ENCODE assay signal across 24 cellular contexts in genomic region chr6:158021814-158022748, GRCh38. TPM values are rescaled to one million over a fixed set of nuclear protein-coding genes. Genes with fewer than 3 reads are reported as not detected.
DNase-seq lines count a peak whose midpoint lies in the region; ATAC-seq and TF ChIP-seq lines count a peak whose summit lies in the region.
"Had no signal": no experiment of that assay in that cellular context is flagged by ENCODE, and none has a peak within 500 bp of the region (broad histone marks: within the 10 kb centered on the region; RNA-seq: fewer than 3 reads in every experiment).

No MANE protein-coding gene starts in this region.

- H3K27me3 ChIP-seq in CD4-positive, alpha-beta memory T cell (ENCODE audit: insufficient read depth, low read length), result no peaks in the 10 kb centered on the region
- H3K27me3 ChIP-seq: body of pancreas, neural progenitor cell had no signal

- H3K4me3 Mint-ChIP-seq in CD4-positive, alpha-beta memory T cell, result no peak overlapping the region
- no peak overlapping the region for H3K4me3 Mint-ChIP-seq in T-helper 17 cell
- H3K4me3 Mint-ChIP-seq in endothelial cell (ENCODE audit: unreplicated experiment), result no peak overlapping the region
- H3K4me3 Mint-ChIP-seq in progenitor cell of endocrine pancreas (ENCODE audit: low read depth), result no peak overlapping the region
- H3K4me3 Mint-ChIP-seq: activated CD4-positive, alpha-beta memory T cell treated with anti-CD3 and anti-CD28 coated beads, Interleukin-2, amount 10 ng/mL, durations not matched to agents 7 days and 5 days; neural progenitor cell; stimulated activated naive CD8-positive, alpha-beta T cell treated with anti-CD3 and anti-CD28 coated beads, Interleukin-15, Interleukin-2, amounts not matched to agents 100 ng/mL and 50 ng/mL, for 24 hours had no signal

- H3K27ac ChIP-seq in CD4-positive, alpha-beta memory T cell (ENCODE audit: low read depth, low read length), result no peak overlapping the region
- H3K27ac ChIP-seq: epithelial cell of prostate, neural progenitor cell had no signal

- TF ChIP-seq CTCF in endothelial cell (IDR thresholded peaks at IDR 0.05; ENCODE audit: unreplicated experiment) (no peak), progenitor cell of endocrine pancreas (IDR thresholded peaks at IDR 0.05; ENCODE audit: unreplicated experiment) (no peak), GM13976 (IDR thresholded peaks at IDR 0.05; ENCODE audit: borderline replicate concordance, control extremely low read depth, extremely low read depth, insufficient read depth, missing control alignments) (no peak)

- no peaks in the 10 kb centered on the region for H3K27me3 Mint-ChIP-seq in CD4-positive, alpha-beta memory T cell
- H3K27me3 Mint-ChIP-seq in T-helper 17 cell, result no peaks in the 10 kb centered on the region
- peaks cover 8% of the 10 kb centered on the region for H3K27me3 Mint-ChIP-seq in endothelial cell (ENCODE audit: unreplicated experiment)
- H3K27me3 Mint-ChIP-seq in progenitor cell of endocrine pancreas, result no peaks in the 10 kb centered on the region
- H3K27me3 Mint-ChIP-seq: activated CD4-positive, alpha-beta memory T cell treated with anti-CD3 and anti-CD28 coated beads, Interleukin-2, amount 10 ng/mL, durations not matched to agents 7 days and 5 days; stimulated activated naive CD8-positive, alpha-beta T cell treated with anti-CD3 and anti-CD28 coated beads, Interleukin-15, Interleukin-2, amounts not matched to agents 100 ng/mL and 50 ng/mL, for 24 hours had no signal

- peaks cover 29% of the 10 kb centered on the region for H3K4me1 ChIP-seq in CD4-positive, alpha-beta memory T cell (ENCODE audit: insufficient read depth, low read length)

- H3K36me3 ChIP-seq in CD4-positive, alpha-beta memory T cell (ENCODE audit: insufficient read depth, low read length), result peaks cover 17% of the 10 kb centered on the region
- H3K36me3 ChIP-seq: BLaER1 treated with 17β-estradiol and CSF1 and Interleukin-3, amounts not matched to agents 10 nM and 100 nM; neural progenitor cell; tibial nerve had no signal

- H3K9me3 ChIP-seq in CD4-positive, alpha-beta memory T cell (ENCODE audit: control insufficient read depth in 1 of 2, low read length in 2 of 2), result no peaks in the 10 kb centered on the region
- H3K9me3 ChIP-seq in T-helper 17 cell (ENCODE audit: control insufficient read depth, low read length, poor library complexity, severe bottlenecking), result no peaks in the 10 kb centered on the region
- H3K9me3 ChIP-seq: BLaER1 treated with 17β-estradiol and CSF1 and Interleukin-3, amounts not matched to agents 10 nM and 100 nM; body of pancreas; tibial nerve had no signal

- no peak for ATAC-seq in T-helper 17 cell
- ATAC-seq in HG02763 (IDR thresholded peaks at IDR 0.05; ENCODE audit: unreplicated experiment), result no peak
- ATAC-seq: body of pancreas had no signal

- CTCF ChIA-PET in CD4-positive, alpha-beta memory T cell (lab: Charles Lee; ENCODE audit: partially characterized antibody), result no interaction called here

- no peak for DNase-seq in CD4-positive, alpha-beta memory T cell
- DNase-seq in T-helper 17 cell, result no peak
- DNase-seq in endothelial cell (ENCODE audit: low spot score), result no peak
- DNase-seq in progenitor cell of endocrine pancreas (ENCODE audit: low spot score, unreplicated experiment), result no peak
- no peak for DNase-seq in GM13976 (ENCODE audit: low spot score)
- DNase-seq in anterior cingulate cortex (lab: John Stamatoyannopoulos, UW), result no peak
- DNase-seq: activated CD4-positive, alpha-beta memory T cell treated with anti-CD3 and anti-CD28 coated beads, Interleukin-2, amount 10 ng/mL, durations not matched to agents 7 days and 5 days; activated CD4-positive, CD25-positive, alpha-beta regulatory T cell treated with anti-CD3 and anti-CD28 coated beads, Interleukin-2, amount 50 U/mL, for 72 hours; activated gamma-delta T cell treated with Interleukin-2 at 50 U/mL for 16 hours; body of pancreas; Calu3; DND-41; glutamatergic neuron; MV-4-11; NCI-H146; NCI-H2107; NCI-H446; NCI-H774 had no signal

- no peak overlapping the region for H3K4me3 ChIP-seq in CD4-positive, alpha-beta memory T cell (ENCODE audit: low read length in 2 of 2)
- H3K4me3 ChIP-seq: BLaER1 treated with 17β-estradiol and CSF1 and Interleukin-3, amounts not matched to agents 10 nM and 100 nM; body of pancreas; neural progenitor cell; tibial nerve had no signal

- H3K27ac Mint-ChIP-seq in CD4-positive, alpha-beta memory T cell, result peak overlapping the region in 5 of 7 donors; percentile 27 to 80 (median 64)
- H3K27ac Mint-ChIP-seq in T-helper 17 cell, result peak overlapping the region; percentile 69
- peak overlapping the region; percentile 95 for H3K27ac Mint-ChIP-seq in endothelial cell (ENCODE audit: unreplicated experiment)
- peak overlapping the region; percentile 24 for H3K27ac Mint-ChIP-seq in progenitor cell of endocrine pancreas
- H3K27ac Mint-ChIP-seq: activated CD4-positive, alpha-beta memory T cell treated with anti-CD3 and anti-CD28 coated beads, Interleukin-2, amount 10 ng/mL, durations not matched to agents 7 days and 5 days had no signal

- H3K9me3 Mint-ChIP-seq in CD4-positive, alpha-beta memory T cell, result no peaks in the 10 kb centered on the region
- no peaks in the 10 kb centered on the region for H3K9me3 Mint-ChIP-seq in endothelial cell (ENCODE audit: unreplicated experiment)
- H3K9me3 Mint-ChIP-seq in progenitor cell of endocrine pancreas (ENCODE audit: low read depth), result no peaks in the 10 kb centered on the region
- H3K9me3 Mint-ChIP-seq: activated CD4-positive, alpha-beta memory T cell treated with anti-CD3 and anti-CD28 coated beads, Interleukin-2, amount 10 ng/mL, durations not matched to agents 7 days and 5 days; neural progenitor cell; stimulated activated naive CD8-positive, alpha-beta T cell treated with anti-CD3 and anti-CD28 coated beads, Interleukin-15, Interleukin-2, amounts not matched to agents 100 ng/mL and 50 ng/mL, for 24 hours had no signal

- intact Hi-C loops in CD4-positive, alpha-beta memory T cell (cut with micrococcal nuclease), result loop anchor here (10.0 kb wide), 1 partner anchor 87 kb away; no protein-coding TSS in a partner anchor

- peaks cover 11 to 42% (median 23%) of the 10 kb centered on the region in 4 donors for H3K4me1 Mint-ChIP-seq in CD4-positive, alpha-beta memory T cell
- H3K4me1 Mint-ChIP-seq in T-helper 17 cell (peaks cover 24% of the 10 kb centered on the region), endothelial cell (ENCODE audit: unreplicated experiment) (peaks cover 69% of the 10 kb centered on the region), progenitor cell of endocrine pancreas (ENCODE audit: low read depth) (peaks cover 11% of the 10 kb centered on the region)

- in situ Hi-C loops in GM13976 (cut with MboI; ENCODE audit: low sequenced_read_pairs, unreplicated experiment), result no loop called here

- POLR2A ChIA-PET in CD4-positive, alpha-beta memory T cell (lab: Charles Lee; ENCODE audit: partially characterized antibody), result interaction anchor here (0.8 kb wide), 1 partner anchor 32 kb away, joined by 3 read pairs; no protein-coding TSS in a partner anchor

- peaks cover 20 to 24% of the 10 kb centered on the region in 2 donors for H3K36me3 Mint-ChIP-seq in CD4-positive, alpha-beta memory T cell
- peaks cover 7% of the 10 kb centered on the region for H3K36me3 Mint-ChIP-seq in T-helper 17 cell (ENCODE audit: low read depth)
- peaks cover 13% of the 10 kb centered on the region for H3K36me3 Mint-ChIP-seq in endothelial cell (ENCODE audit: low read depth, unreplicated experiment)
- H3K36me3 Mint-ChIP-seq in progenitor cell of endocrine pancreas (ENCODE audit: insufficient read depth), result peaks cover 11% of the 10 kb centered on the region
- H3K36me3 Mint-ChIP-seq: neural progenitor cell had no signal

RNA-seq across cellular contexts. Expression of gene SYNJ2, which starts 40.4 kb away (rescaled TPM):
- total RNA-seq in CD4-positive, alpha-beta memory T cell, result 10 to 100 TPM; 17.2 to 17.4 TPM
- 10 to 100 TPM; 14.5 to 14.6 TPM for polyA plus RNA-seq in CD4-positive, alpha-beta memory T cell
- total RNA-seq in T-helper 17 cell (10 to 100 TPM; 43.6 to 45.0 TPM), endothelial cell (ENCODE audit: unreplicated experiment) (33.7 TPM), progenitor cell of endocrine pancreas (18.9 and 22.2 TPM in 2 replicates)

Comparison
In these comparisons a context has a peak if more than half of its experiments do, and no peak if none do; other contexts are left out.
1. H3K27ac Mint-ChIP-seq: peak in every context shown above with its lines; median percentile 95 in endothelial cell; 69 in T-helper 17 cell; 64 in CD4-positive, alpha-beta memory T cell; 24 in progenitor cell of endocrine pancreas.